Comparison of ENCODE assay signal across 8 cellular contexts in the genomic region with DNA sequence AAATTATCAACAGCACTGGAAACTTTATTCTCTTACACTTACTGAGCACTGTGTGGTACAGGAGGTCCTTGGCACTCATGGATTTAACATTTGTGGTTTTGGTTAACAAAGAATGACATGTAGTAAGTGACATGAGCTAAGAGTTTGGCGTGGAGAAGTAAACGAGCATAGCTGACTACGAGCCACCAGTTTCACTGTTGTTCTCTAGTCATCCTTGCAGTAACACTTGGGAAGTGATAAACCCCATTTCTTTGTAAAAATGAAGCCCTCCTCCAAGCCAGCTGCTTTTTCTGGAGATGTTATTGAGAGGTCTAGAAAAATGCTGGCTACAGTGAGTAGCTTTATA. TPM values are rescaled to one million over a fixed set of nuclear protein-coding genes. Genes with fewer than 3 reads are reported as not detected.
DNase-seq lines count a peak whose midpoint lies in the region; ATAC-seq and TF ChIP-seq lines count a peak whose summit lies in the region.

No MANE protein-coding gene starts in this region.

- peak; percentile 52 for ATAC-seq in GM18907 (IDR thresholded peaks at IDR 0.05; ENCODE audit: unreplicated experiment)

- H3K4me3 ChIP-seq in AG04449 (ENCODE audit: low read depth, low read length) (peak overlapping the region; percentile 15; the same call in 1 of the 2 replicates), fibroblast of pulmonary artery (replicated peaks; ENCODE audit: low read depth, low read length) (no peak overlapping the region), brain microvascular endothelial cell (ENCODE audit: low read depth, low read length) (no peak overlapping the region)

- H3K27me3 ChIP-seq in brain microvascular endothelial cell (replicated peaks): no peaks in the 10 kb centered on the region

- DNase-seq in AG04449 (ENCODE audit: low read depth, low spot score): no peak
- DNase-seq in MV-4-11 (lab: John Stamatoyannopoulos, UW): peak; percentile 71
- DNase-seq in fibroblast of pulmonary artery (ENCODE audit: low read depth): peak; percentile 40
- DNase-seq in SK-N-DZ (ENCODE audit: low spot score): no peak
- no peak for DNase-seq in NCI-H1694 (lab: John Stamatoyannopoulos, UW)
- no peak for DNase-seq in brain microvascular endothelial cell
- no peak for DNase-seq in GM19238 (ENCODE audit: insufficient read length, low spot score)

- H3K36me3 ChIP-seq in brain microvascular endothelial cell (replicated peaks): no peaks in the 10 kb centered on the region

- in situ Hi-C loops in brain microvascular endothelial cell (cut with HindIII; ENCODE audit: low pct_ligation_motif_present, low sequenced_read_pairs): no loop called here

- POLR2A ChIA-PET in AG04449 (lab: Yijun Ruan, JAX): no interaction called here

- no peak for TF ChIP-seq CTCF in AG04449 (IDR thresholded peaks at IDR 0.05; ENCODE audit: insufficient read depth, low read length, missing control alignments)
- TF ChIP-seq CTCF in fibroblast of pulmonary artery (IDR thresholded peaks at IDR 0.05; ENCODE audit: low read length, missing control alignments): no peak
- no peak for TF ChIP-seq CTCF in brain microvascular endothelial cell (IDR thresholded peaks at IDR 0.05; ENCODE audit: low read depth, low read length, missing control alignments)

- no peak overlapping the region for H3K27ac ChIP-seq in brain microvascular endothelial cell

- CTCF ChIA-PET in AG04449 (lab: Yijun Ruan, JAX): interaction anchor here (0.9 to 2.7 kb wide), 4 partner anchors 8 to 500 kb away, joined by 3 to 17 read pairs (median 4); no protein-coding TSS in a partner anchor

RNA-seq across cellular contexts. Expression of gene QPCT, which starts 32.7 kb away (rescaled TPM):
- polyA plus RNA-seq in SK-N-DZ (2014; cell fraction: cytosol; rRNA removed): not detected in 2 replicates
- not detected in 2 replicates for polyA plus RNA-seq in SK-N-DZ (2014; cell fraction: nucleus; rRNA removed)

RNA-seq across cellular contexts. Expression of gene PRKD3, which starts 52.5 kb away (rescaled TPM):
- polyA plus RNA-seq in SK-N-DZ (2014; cell fraction: cytosol; rRNA removed): 20.7 and 24.3 TPM in 2 replicates
- 22.9 and 33.0 TPM in 2 replicates for polyA plus RNA-seq in SK-N-DZ (2014; cell fraction: nucleus; rRNA removed)

Comparison
In these comparisons a context has a peak if more than half of its experiments do, and no peak if none do; other contexts are left out.
1. DNase-seq: peak in MV-4-11 (single experiment) and fibroblast of pulmonary artery (single experiment); none in AG04449 (single experiment), SK-N-DZ (single experiment), NCI-H1694 (single experiment), brain microvascular endothelial cell (single experiment) and GM19238 (single experiment).